ENCODE assay signal across 8 cellular contexts in genomic region chr14:103563844-103564243, GRCh38. TPM values are rescaled to one million over a fixed set of nuclear protein-coding genes. Genes with fewer than 3 reads are reported as not detected.
DNase-seq lines count a peak whose midpoint lies in the region; ATAC-seq and TF ChIP-seq lines count a peak whose summit lies in the region.
"Not testable (repeated sequence)": the region's sequence is repeated elsewhere in the genome, so short reads cannot be mapped to it uniquely, and the experiment has no call there.

No MANE protein-coding gene starts in this region.

- not testable (repeated sequence) for H3F3A ChIP-seq in SK-N-SH (replicated peaks; ENCODE audit: insufficient read depth)

- H3K36me3 ChIP-seq in BE2C, result not testable (repeated sequence)
- H3K36me3 ChIP-seq in SK-N-SH (replicated peaks in 1 of 2; ENCODE audit: control insufficient read depth in 1 of 2, insufficient read depth in 2 of 2, low read length in 1 of 2), result peaks cover 19% of the 10 kb centered on the region in 2 experiments
- H3K36me3 ChIP-seq in endodermal cell (ENCODE audit: control insufficient read depth, insufficient read depth, low read length), result peaks cover 27% of the 10 kb centered on the region
- peaks cover 18% of the 10 kb centered on the region for H3K36me3 ChIP-seq in iPS-20b (ENCODE audit: insufficient read depth, low read depth, low read length)

- 58% methylated on average over 18 of the region's 18 CpGs for WGBS in SK-N-SH (ENCODE audit: low lambda C conversion rate)
- WGBS in endodermal cell (ENCODE audit: insufficient coverage in 1 of 2, insufficient read length in 1 of 2), 2 experiments, result 79 to 81% methylated on average over 18 of the region's 18 CpGs

- peak overlapping the region; percentile 72 for H3K4me2 ChIP-seq in SK-N-SH

- H3K9me2 ChIP-seq in SK-N-SH, result not testable (repeated sequence)

- peaks cover 97% of the 10 kb centered on the region for H3K79me2 ChIP-seq in SK-N-SH (ENCODE audit: insufficient read depth)

- peaks cover 28% of the 10 kb centered on the region for H3K36me3 Mint-ChIP-seq in activated naive CD8-positive, alpha-beta T cell treated with anti-CD3 and anti-CD28 coated beads for 36 hours
- peaks cover 22% of the 10 kb centered on the region for H3K36me3 Mint-ChIP-seq in endodermal cell (ENCODE audit: low read depth)
- H3K36me3 Mint-ChIP-seq in neural crest cell (ENCODE audit: low read depth), result not testable (repeated sequence)

- H3K9ac ChIP-seq in SK-N-SH, result peak overlapping the region; percentile 94
- peak overlapping the region; percentile 90 for H3K9ac ChIP-seq in endodermal cell (ENCODE audit: extremely low read depth, low read length, poor library complexity, severe bottlenecking)
- H3K9ac ChIP-seq in iPS-20b (ENCODE audit: low read depth, low read length), result peak overlapping the region; percentile 71; the same call in 1 of the 2 replicates

- POLR2A ChIA-PET in SK-N-SH (lab: Yijun Ruan, JAX), result not testable (repeated sequence)

- not testable (repeated sequence) for TF ChIP-seq CTCF in BE2C (IDR thresholded peaks at IDR 0.05; ENCODE audit: low read depth, low read length); HL-60 (IDR thresholded peaks at IDR 0.05; ENCODE audit: insufficient read depth, low read length); SK-N-SH (IDR thresholded peaks at IDR 0.05); endodermal cell (conservative IDR thresholded peaks at IDR 0.05); neural crest cell (conservative IDR thresholded peaks at IDR 0.05)

- not testable (repeated sequence) for H2AFZ ChIP-seq in SK-N-SH (ENCODE audit: low read depth)

- peaks cover 62% of the 10 kb centered on the region for H4K20me1 ChIP-seq in SK-N-SH (ENCODE audit: insufficient read depth)

- TF ChIP-seq RAD21 in SK-N-SH (IDR thresholded peaks at IDR 0.05; ENCODE audit: low read length), result not testable (repeated sequence)

- H3K4me3 ChIP-seq in BE2C (ENCODE audit: low read depth, low read length) (peak overlapping the region; percentile 77), HL-60 (replicated peaks; ENCODE audit: insufficient read depth, low read length) (peak overlapping the region; percentile 99), SK-N-SH (ENCODE audit: low read depth in 2 of 2, low read length in 1 of 2) (peak overlapping the region; percentile 91 to 92), endodermal cell (ENCODE audit: low read length) (peak overlapping the region; percentile 99), iPS-20b (ENCODE audit: low read length) (peak overlapping the region; percentile 84)

- DNase-seq in BE2C; HL-60 (ENCODE audit: low read depth in 1 of 2, low spot score in 1 of 2); SK-N-SH; activated naive CD8-positive, alpha-beta T cell treated with anti-CD3 and anti-CD28 coated beads for 36 hours; endodermal cell; neural crest cell (ENCODE audit: low read depth, low spot score); stimulated activated naive CD8-positive, alpha-beta T cell treated with anti-CD3 and anti-CD28 coated beads, Interleukin-15, amount 100 ng/mL, for 72 hours: not testable (repeated sequence)

- H3K4me3 Mint-ChIP-seq in activated naive CD8-positive, alpha-beta T cell treated with anti-CD3 and anti-CD28 coated beads for 36 hours, result peak overlapping the region; percentile 98
- H3K4me3 Mint-ChIP-seq in endodermal cell (peak overlapping the region; percentile 81), neural crest cell (peak overlapping the region; percentile 92)
- H3K4me3 Mint-ChIP-seq in stimulated activated naive CD8-positive, alpha-beta T cell treated with anti-CD3 and anti-CD28 coated beads, Interleukin-15, amount 100 ng/mL, for 72 hours, result peak overlapping the region; percentile 92 to 98

- TF ChIP-seq EP300 in SK-N-SH (IDR thresholded peaks at IDR 0.05; ENCODE audit: borderline replicate concordance in 1 of 2, low read depth in 1 of 2, low read length in 1 of 2), result not testable (repeated sequence)

- ATAC-seq in stimulated activated naive CD8-positive, alpha-beta T cell treated with anti-CD3 and anti-CD28 coated beads, Interleukin-15, amount 100 ng/mL, for 72 hours, result not testable (repeated sequence)

- H3K4me1 Mint-ChIP-seq in activated naive CD8-positive, alpha-beta T cell treated with anti-CD3 and anti-CD28 coated beads for 36 hours, result peaks cover 52% of the 10 kb centered on the region
- H3K4me1 Mint-ChIP-seq in endodermal cell (peaks cover 16% of the 10 kb centered on the region), neural crest cell (peaks cover 44% of the 10 kb centered on the region)
- peaks cover 60% of the 10 kb centered on the region for H3K4me1 Mint-ChIP-seq in stimulated activated naive CD8-positive, alpha-beta T cell treated with anti-CD3 and anti-CD28 coated beads, Interleukin-15, amount 100 ng/mL, for 72 hours

- not testable (repeated sequence) for H3K27ac Mint-ChIP-seq in activated naive CD8-positive, alpha-beta T cell treated with anti-CD3 and anti-CD28 coated beads for 36 hours; endodermal cell; neural crest cell (ENCODE audit: unreplicated experiment)
- peak overlapping the region in 1 of 2 donors; percentile 96 for H3K27ac Mint-ChIP-seq in stimulated activated naive CD8-positive, alpha-beta T cell treated with anti-CD3 and anti-CD28 coated beads, Interleukin-15, amount 100 ng/mL, for 72 hours

- H3K27me3 Mint-ChIP-seq in activated naive CD8-positive, alpha-beta T cell treated with anti-CD3 and anti-CD28 coated beads for 36 hours; endodermal cell (ENCODE audit: insufficient read depth); neural crest cell (ENCODE audit: low read depth); stimulated activated naive CD8-positive, alpha-beta T cell treated with anti-CD3 and anti-CD28 coated beads, Interleukin-15, amount 100 ng/mL, for 72 hours: not testable (repeated sequence)

- H3K27me3 ChIP-seq in BE2C; HL-60 (ENCODE audit: insufficient read depth, poor library complexity, severe bottlenecking); SK-N-SH (ENCODE audit: insufficient read depth); endodermal cell (ENCODE audit: control insufficient read depth, insufficient read depth, low read length, poor library complexity, severe bottlenecking); iPS-20b (ENCODE audit: insufficient read depth, low read length): not testable (repeated sequence)

- H3K9me3 Mint-ChIP-seq in activated naive CD8-positive, alpha-beta T cell treated with anti-CD3 and anti-CD28 coated beads for 36 hours; endodermal cell; neural crest cell; stimulated activated naive CD8-positive, alpha-beta T cell treated with anti-CD3 and anti-CD28 coated beads, Interleukin-15, amount 100 ng/mL, for 72 hours: not testable (repeated sequence)

- H3K4me1 ChIP-seq in BE2C; endodermal cell (ENCODE audit: control insufficient read depth, insufficient read depth, low read length); iPS-20b (ENCODE audit: insufficient read depth, low read length): not testable (repeated sequence)
- peaks cover 11 to 16% of the 10 kb centered on the region in 2 experiments; a peak in 3 of 4 replicates for H3K4me1 ChIP-seq in SK-N-SH (ENCODE audit: control insufficient read depth in 1 of 2, insufficient read depth in 2 of 2, low read depth in 1 of 2, low read length in 1 of 2)

- H3K9me3 ChIP-seq in BE2C; SK-N-SH; endodermal cell (ENCODE audit: control insufficient read depth, low read length); iPS-20b (ENCODE audit: insufficient read depth, low read depth, low read length): not testable (repeated sequence)

- peak overlapping the region; percentile 81 for H3K27ac ChIP-seq in HL-60 (replicated peaks)
- not testable (repeated sequence) for H3K27ac ChIP-seq in SK-N-SH (ENCODE audit: low read depth in 2 of 2, low read length in 1 of 2); endodermal cell (ENCODE audit: low read depth, low read length); iPS-20b (ENCODE audit: low read length)

- CTCF ChIA-PET in SK-N-SH (lab: Yijun Ruan, JAX), result interaction anchor here (0.9 to 1.0 kb wide), 2 partner anchors 9 to 17 kb away, joined by 3 read pairs; no protein-coding TSS in a partner anchor

RNA-seq across cellular contexts. Expression of gene COA8, which starts 1.1 kb away (rescaled TPM):
- 43.8 TPM for polyA plus RNA-seq in BE2C (2012; ENCODE audit: insufficient read depth, insufficient read length, low read depth)
- 25.2 and 25.4 TPM in 2 replicates for polyA plus RNA-seq in SK-N-SH (2012; rRNA removed)
- 29.8 and 31.6 TPM in 2 replicates for polyA plus RNA-seq in SK-N-SH (2012; cell fraction: cytosol; rRNA removed)
- polyA plus RNA-seq in SK-N-SH (2012; cell fraction: nucleus; rRNA removed), result 4.9 and 8.9 TPM in 2 replicates
- total RNA-seq in activated naive CD8-positive, alpha-beta T cell treated with anti-CD3 and anti-CD28 coated beads for 36 hours, result 10 to 100 TPM; 42.9 to 44.2 TPM
- total RNA-seq in endodermal cell, result 10 to 100 TPM; 30.1 to 39.8 TPM
- polyA plus RNA-seq in endodermal cell (2013, experiment 1 of 2), result 34.9 TPM
- 38.8 TPM for polyA plus RNA-seq in endodermal cell (2013, experiment 2 of 2)
- total RNA-seq in neural crest cell, result 33.7 and 37.2 TPM in 2 replicates

RNA-seq across cellular contexts. Expression of gene BAG5, which starts 1.4 kb away (rescaled TPM):
- 54.9 TPM for polyA plus RNA-seq in BE2C (2012; ENCODE audit: insufficient read depth, insufficient read length, low read depth)
- 5.2 and 5.9 TPM in 2 replicates for polyA plus RNA-seq in SK-N-SH (2012; rRNA removed)
- 7.9 and 8.3 TPM in 2 replicates for polyA plus RNA-seq in SK-N-SH (2012; cell fraction: cytosol; rRNA removed)
- 3.4 and 5.4 TPM in 2 replicates for polyA plus RNA-seq in SK-N-SH (2012; cell fraction: nucleus; rRNA removed)
- total RNA-seq in activated naive CD8-positive, alpha-beta T cell treated with anti-CD3 and anti-CD28 coated beads for 36 hours, result 10 to 100 TPM; 36.3 to 38.9 TPM
- total RNA-seq in endodermal cell (10 to 100 TPM; 27.6 to 28.1 TPM), neural crest cell (32.1 and 33.5 TPM in 2 replicates)
- 20.2 TPM for polyA plus RNA-seq in endodermal cell (2013, experiment 1 of 2)
- polyA plus RNA-seq in endodermal cell (2013, experiment 2 of 2), result 20.5 TPM

RNA-seq across cellular contexts. Expression of gene TRMT61A, which starts 34.8 kb away (rescaled TPM):
- polyA plus RNA-seq in BE2C (2012; ENCODE audit: insufficient read depth, insufficient read length, low read depth), result 137 TPM
- polyA plus RNA-seq in SK-N-SH (2012; rRNA removed), result 15.8 and 18.1 TPM in 2 replicates
- polyA plus RNA-seq in SK-N-SH (2012; cell fraction: cytosol; rRNA removed), result 6.9 and 12.1 TPM in 2 replicates
- polyA plus RNA-seq in SK-N-SH (2012; cell fraction: nucleus; rRNA removed), result 32.9 and 37.6 TPM in 2 replicates
- 10 to 100 TPM; 20.6 to 22.1 TPM for total RNA-seq in activated naive CD8-positive, alpha-beta T cell treated with anti-CD3 and anti-CD28 coated beads for 36 hours
- total RNA-seq in endodermal cell (1 to 10 TPM; 7.4 to 7.9 TPM), neural crest cell (10.9 and 12.5 TPM in 2 replicates)
- 4.5 TPM for polyA plus RNA-seq in endodermal cell (2013, experiment 1 of 2)
- polyA plus RNA-seq in endodermal cell (2013, experiment 2 of 2), result 4.1 TPM

RNA-seq across cellular contexts. Expression of gene CKB, which starts 41.2 kb away (rescaled TPM):
- 1,667 TPM for polyA plus RNA-seq in BE2C (2012; ENCODE audit: insufficient read depth, insufficient read length, low read depth)
- polyA plus RNA-seq in SK-N-SH (2012; rRNA removed), result 47.6 and 53.0 TPM in 2 replicates
- polyA plus RNA-seq in SK-N-SH (2012; cell fraction: cytosol; rRNA removed), result 24.1 and 41.5 TPM in 2 replicates
- polyA plus RNA-seq in SK-N-SH (2012; cell fraction: nucleus; rRNA removed), result 111 and 208 TPM in 2 replicates
- 1 to 10 TPM; 3.1 to 3.3 TPM for total RNA-seq in activated naive CD8-positive, alpha-beta T cell treated with anti-CD3 and anti-CD28 coated beads for 36 hours
- total RNA-seq in endodermal cell (100 to 1,000 TPM; 602 to 920 TPM), neural crest cell (961 and 996 TPM in 2 replicates)
- 1,216 TPM for polyA plus RNA-seq in endodermal cell (2013, experiment 1 of 2)
- polyA plus RNA-seq in endodermal cell (2013, experiment 2 of 2), result 1,012 TPM
